Comparison of ENCODE assay signal across 2 cellular contexts in genomic region chr7:44678468-44679179, GRCh38.
TF ChIP-seq lines count a peak whose summit lies in the region.

No MANE protein-coding gene starts in this region.

TF ChIP-seq in K562, 482 proteins besides CTCF, POLR2A, EP300 and RAD21 (continued from another document):
- TF ChIP-seq NRF1 (conservative IDR thresholded peaks at IDR 0.05 in 1 of 2, IDR thresholded peaks at IDR 0.05 in 1 of 2) (no peak), CEBPB (tag; IDR thresholded peaks at IDR 0.05) (peak; percentile 90), SMAD4 (CRISPR knock-in tag; conservative IDR thresholded peaks at IDR 0.05) (no peak), SMARCA5 (IDR thresholded peaks at IDR 0.05) (no peak), POLR2H (tag; IDR thresholded peaks at IDR 0.05; ENCODE audit: low read depth) (no peak), ATF3 (IDR thresholded peaks at IDR 0.05) (no peak), ATF3 (CRISPR knock-in tag; conservative IDR thresholded peaks at IDR 0.05) (no peak), ZNF134 (CRISPR knock-in tag; conservative IDR thresholded peaks at IDR 0.05) (no peak), ZBTB17 (CRISPR knock-in tag; IDR thresholded peaks at IDR 0.05) (no peak), ZFP36 (IDR thresholded peaks at IDR 0.05; ENCODE audit: low read depth, low read length, partially characterized antibody) (peak; percentile 59), ZBTB5 (IDR thresholded peaks at IDR 0.05) (no peak), DPF2 (IDR thresholded peaks at IDR 0.05) (no peak), NCOA2 (IDR thresholded peaks at IDR 0.05; ENCODE audit: partially characterized antibody in 2 of 2) (no peak), MCM2 (IDR thresholded peaks at IDR 0.05; ENCODE audit: low read depth) (no peak), E2F5 (CRISPR knock-in tag; IDR thresholded peaks at IDR 0.05) (no peak)

TF ChIP-seq in HepG2, 621 proteins besides CTCF, POLR2A, EP300 and RAD21 (continued from another document and continues in another):
- TF ChIP-seq RXRB (CRISPR knock-in tag; IDR thresholded peaks at IDR 0.05; ENCODE audit: borderline replicate concordance) (peak; percentile 97), RFX3 (CRISPR knock-in tag; IDR thresholded peaks at IDR 0.05) (no peak), NFATC3 (CRISPR knock-in tag; IDR thresholded peaks at IDR 0.05) (no peak), ZNF646 (CRISPR knock-in tag; IDR thresholded peaks at IDR 0.05) (peak; percentile 79), SSRP1 (CRISPR knock-in tag; IDR thresholded peaks at IDR 0.05) (0 out of 2 replicates have a peak, but pooled peaks have one; percentile 46), FUBP1 (CRISPR knock-in tag; IDR thresholded peaks at IDR 0.05; ENCODE audit: borderline replicate concordance) (no peak), ARID4A (CRISPR knock-in tag; IDR thresholded peaks at IDR 0.05; ENCODE audit: borderline replicate concordance) (0 out of 2 replicates have a peak, but pooled peaks have one; percentile 15), ARID5B (CRISPR knock-in tag; IDR thresholded peaks at IDR 0.05) (peak; percentile 76), MXI1 (IDR thresholded peaks at IDR 0.05; ENCODE audit: borderline replicate concordance, low read depth, low read length) (peak; percentile 37; the same call in 1 of the 3 replicates), ZNF780A (CRISPR knock-in tag; IDR thresholded peaks at IDR 0.05) (no peak; the same call in 1 of the 2 replicates), ZFP36L2 (CRISPR knock-in tag; IDR thresholded peaks at IDR 0.05) (0 out of 2 replicates have a peak, but pooled peaks have one; percentile 14), POGK (CRISPR knock-in tag; conservative IDR thresholded peaks at IDR 0.05) (0 out of 2 replicates have a peak, but pooled peaks have one; percentile 27), RELA (CRISPR knock-in tag; IDR thresholded peaks at IDR 0.05) (no peak), ZFP36 (IDR thresholded peaks at IDR 0.05; ENCODE audit: borderline replicate concordance, low read depth, low read length, partially characterized antibody) (no peak), RARA (CRISPR knock-in tag; IDR thresholded peaks at IDR 0.05) (peak; percentile 87), PHF21A (CRISPR knock-in tag; IDR thresholded peaks at IDR 0.05) (0 out of 2 replicates have a peak, but pooled peaks have one; percentile 50), GPN1 (CRISPR knock-in tag; IDR thresholded peaks at IDR 0.05; ENCODE audit: borderline replicate concordance) (no peak), ZBTB26 (CRISPR knock-in tag; IDR thresholded peaks at IDR 0.05; ENCODE audit: borderline replicate concordance) (peak; percentile 41; the same call in 1 of the 2 replicates), GATAD2A (CRISPR knock-in tag; IDR thresholded peaks at IDR 0.05) (peak; percentile 84), ZNF382 (CRISPR knock-in tag; IDR thresholded peaks at IDR 0.05; ENCODE audit: borderline replicate concordance) (no peak), FLYWCH1 (CRISPR knock-in tag; IDR thresholded peaks at IDR 0.05) (no peak), IKZF5 (CRISPR knock-in tag; IDR thresholded peaks at IDR 0.05) (peak; percentile 32; the same call in 1 of the 2 replicates), SOX6 (IDR thresholded peaks at IDR 0.05) (no peak), SOX6 (CRISPR knock-in tag; IDR thresholded peaks at IDR 0.05) (peak; percentile 81), ZNF747 (CRISPR knock-in tag; IDR thresholded peaks at IDR 0.05; ENCODE audit: borderline replicate concordance) (no peak), THAP11 (CRISPR knock-in tag; IDR thresholded peaks at IDR 0.05) (0 out of 2 replicates have a peak, but pooled peaks have one; percentile 26), ZNF580 (CRISPR knock-in tag; IDR thresholded peaks at IDR 0.05; ENCODE audit: borderline replicate concordance, low read depth) (0 out of 2 replicates have a peak, but pooled peaks have one; percentile 28), ESRRA (CRISPR knock-in tag; IDR thresholded peaks at IDR 0.05; ENCODE audit: low read depth) (peak; percentile 24; the same call in 1 of the 2 replicates), ZMYM3 (CRISPR knock-in tag; IDR thresholded peaks at IDR 0.05) (peak; percentile 19; the same call in 1 of the 2 replicates), ZNF672 (CRISPR knock-in tag; IDR thresholded peaks at IDR 0.05) (no peak)
